Comparison of ENCODE assay signal across 8 cellular contexts in genomic region chr19:8005534-8006256, GRCh38. TPM values are rescaled to one million over a fixed set of nuclear protein-coding genes. Genes with fewer than 3 reads are reported as not detected.
DNase-seq lines count a peak whose midpoint lies in the region; ATAC-seq and TF ChIP-seq lines count a peak whose summit lies in the region.

Gene ELAVL1, minus strand, starts transcription at chr19:8005641. Its CDS starts 13,826 bp downstream, at chr19:7991815.

- in situ Hi-C loops in GM18951 (cut with MboI; ENCODE audit: low sequenced_read_pairs, unreplicated experiment): loop anchor here (25.0 kb wide), 1 partner anchor 257 kb away; no protein-coding TSS in a partner anchor

- intact Hi-C loops in activated CD4-positive, alpha-beta T cell treated with anti-CD3 and anti-CD28 coated beads, Interleukin-2, amount 10 ng/mL, durations not matched to agents 24 days and 14 days (cut with micrococcal nuclease): loop anchor here (10.0 kb wide), 1 partner anchor 829 kb away; the partner anchor contains the start of genes MBD3L1 and ZNF558

- ATAC-seq in HG03342 (IDR thresholded peaks at IDR 0.05; ENCODE audit: unreplicated experiment): peak; percentile 66
- peak; percentile 83 for ATAC-seq in left lobe of liver

- DNase-seq in AG08396 (ENCODE audit: low spot score): peak; percentile 98
- DNase-seq in NCI-H510A (lab: John Stamatoyannopoulos, UW): peak; percentile 82
- DNase-seq in activated CD4-positive, alpha-beta T cell treated with anti-CD3 and anti-CD28 coated beads, Interleukin-2, amount 10 ng/mL, durations not matched to agents 24 days and 14 days: peak; percentile 98
- DNase-seq in coronary artery (ENCODE audit: low spot score): peak; percentile 87
- DNase-seq in left lobe of liver (ENCODE audit: low spot score): peak; percentile 92
- DNase-seq in stimulated activated CD4-positive, alpha-beta T cell treated with anti-CD3 and anti-CD28 coated beads, Interleukin-2, amount 100 ng/mL, for 24 hours: peak; percentile 91 to 92

- peak within 1 kb of the TSS; percentile 96 for H3K4me3 Mint-ChIP-seq in activated CD4-positive, alpha-beta T cell treated with anti-CD3 and anti-CD28 coated beads, Interleukin-2, amount 10 ng/mL, durations not matched to agents 24 days and 14 days

- peak; percentile 93 for TF ChIP-seq POLR2A in GM18951 (IDR thresholded peaks at IDR 0.05; ENCODE audit: extremely low read depth, insufficient read depth, insufficient read length)

- no peaks in the 10 kb centered on the region for H3K27me3 Mint-ChIP-seq in activated CD4-positive, alpha-beta T cell treated with anti-CD3 and anti-CD28 coated beads, Interleukin-2, amount 10 ng/mL, durations not matched to agents 24 days and 14 days

- peak within 1 kb of the TSS; percentile 84 for H3K4me3 ChIP-seq in coronary artery

- peak within 1 kb of the TSS; percentile 89 for H3K27ac Mint-ChIP-seq in activated CD4-positive, alpha-beta T cell treated with anti-CD3 and anti-CD28 coated beads, Interleukin-2, amount 10 ng/mL, durations not matched to agents 24 days and 14 days

- H3K36me3 Mint-ChIP-seq in activated CD4-positive, alpha-beta T cell treated with anti-CD3 and anti-CD28 coated beads, Interleukin-2, amount 10 ng/mL, durations not matched to agents 24 days and 14 days (ENCODE audit: low read depth): peaks cover 20% of the 10 kb centered on the region

- peaks cover 30% of the 10 kb centered on the region for H3K4me1 Mint-ChIP-seq in activated CD4-positive, alpha-beta T cell treated with anti-CD3 and anti-CD28 coated beads, Interleukin-2, amount 10 ng/mL, durations not matched to agents 24 days and 14 days

- H3K27ac ChIP-seq in coronary artery: peak within 1 kb of the TSS; percentile 81 to 89

- no peak for TF ChIP-seq CTCF in coronary artery (IDR thresholded peaks at IDR 0.05)

- no peaks in the 10 kb centered on the region for H3K9me3 Mint-ChIP-seq in activated CD4-positive, alpha-beta T cell treated with anti-CD3 and anti-CD28 coated beads, Interleukin-2, amount 10 ng/mL, durations not matched to agents 24 days and 14 days

RNA-seq across cellular contexts. Expression of gene ELAVL1, which starts in this region (rescaled TPM):
- total RNA-seq in activated CD4-positive, alpha-beta T cell treated with anti-CD3 and anti-CD28 coated beads, Interleukin-2, amount 10 ng/mL, durations not matched to agents 24 days and 14 days: 191 and 193 TPM in 2 replicates
- total RNA-seq in left lobe of liver: 28.6 TPM

Comparison
In these comparisons a context has a peak if more than half of its experiments do, and no peak if none do; other contexts are left out.
1. Peak in every context shown above with its lines: DNase-seq, ATAC-seq, H3K4me3 ChIP-seq and H3K27ac ChIP-seq.